In the genomic region with DNA sequence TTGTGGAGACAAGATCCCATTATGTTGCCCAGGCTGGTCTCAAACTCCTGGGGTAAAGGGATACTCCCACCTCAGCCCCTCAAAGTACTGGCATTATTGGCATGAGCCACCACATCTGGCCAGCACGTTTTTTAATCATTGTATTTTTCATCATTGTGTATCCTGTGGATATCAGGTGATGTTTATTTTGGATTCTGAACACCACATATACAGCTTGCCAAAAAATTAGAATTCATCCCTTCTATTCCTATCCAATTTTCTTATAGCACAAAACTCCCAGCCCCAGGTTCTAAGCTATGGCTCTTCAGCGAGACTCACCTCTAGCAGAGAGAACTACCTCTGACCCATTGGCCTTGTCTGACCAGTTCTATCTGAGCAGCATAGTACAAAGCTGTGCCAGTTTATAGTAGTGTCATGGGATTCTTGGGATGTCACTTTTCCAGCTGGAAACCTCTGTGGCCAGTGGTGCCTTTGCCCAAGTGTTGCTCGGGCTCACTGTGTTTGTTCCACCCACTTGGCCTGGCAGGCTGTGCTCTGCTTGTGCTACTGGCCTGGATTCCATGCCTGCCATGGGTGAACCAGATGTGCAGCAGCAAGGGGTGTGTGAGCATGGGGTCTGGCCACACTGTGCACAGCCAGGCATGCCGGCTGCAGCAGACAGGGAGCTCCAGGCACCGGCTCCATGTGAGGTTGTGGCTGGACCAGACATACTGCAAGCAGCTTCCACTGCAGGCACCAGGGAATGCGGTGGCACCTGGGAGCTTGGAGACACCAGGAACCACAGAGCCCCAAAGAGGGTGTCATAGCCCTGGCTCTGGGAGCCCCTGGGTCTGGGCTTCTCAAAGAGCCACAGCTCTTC, we compare ENCODE assay signal across 20 cellular contexts. TPM values are rescaled to one million over a fixed set of nuclear protein-coding genes. Genes with fewer than 3 reads are reported as not detected.
DNase-seq lines count a peak whose midpoint lies in the region; ATAC-seq and TF ChIP-seq lines count a peak whose summit lies in the region.
"Had no signal": no experiment of that assay in that cellular context is flagged by ENCODE, and none has a peak within 500 bp of the region (broad histone marks: within the 10 kb centered on the region; RNA-seq: fewer than 3 reads in every experiment).

No MANE protein-coding gene starts in this region.

- DNase-seq in Right ventricle myocardium superior (no peak), right atrium auricular region (ENCODE audit: low spot score) (no peak), RWPE2 (ENCODE audit: low spot score) (no peak), fibroblast of the aortic adventitia (ENCODE audit: low read depth) (peak; percentile 47), sciatic nerve (ENCODE audit: low spot score) (no peak), lower lobe of right lung (no peak)
- DNase-seq: Caco-2, DMS53, MG63, NCI-H1105, NCI-H187, NCI-H510A, NCI-H82, SJCRH30 had no signal

- TF ChIP-seq CTCF in right atrium auricular region (IDR thresholded peaks at IDR 0.05) (no peak), RWPE2 (IDR thresholded peaks at IDR 0.05; ENCODE audit: poor library complexity, severe bottlenecking) (no peak), fibroblast of the aortic adventitia (IDR thresholded peaks at IDR 0.05; ENCODE audit: insufficient read depth, low read length) (no peak), lower lobe of right lung (IDR thresholded peaks at IDR 0.05) (no peak)

- intact Hi-C loops in Right ventricle myocardium superior (cut with DNase I) (loop anchor here (10.0 kb wide), 1 partner anchor 47 kb away; a partner anchor contains a TSS), sciatic nerve (cut with DNase I) (no loop called here), lower lobe of right lung (cut with DNase I) (no loop called here)

- H3K27me3 ChIP-seq in right atrium auricular region (no peaks in the 10 kb centered on the region), RWPE2 (ENCODE audit: insufficient read depth, poor library complexity, severe bottlenecking) (no peaks in the 10 kb centered on the region), lower lobe of right lung (ENCODE audit: low read depth) (no peaks in the 10 kb centered on the region)
- H3K27me3 ChIP-seq: MG63, SJCRH30 had no signal

- no peaks in the 10 kb centered on the region for H3K36me3 ChIP-seq in right atrium auricular region
- peaks cover 2% of the 10 kb centered on the region; the same call in 1 of the 2 replicates for H3K36me3 ChIP-seq in RWPE2 (ENCODE audit: low read depth)
- H3K36me3 ChIP-seq in lower lobe of right lung: peaks cover under 1% of the 10 kb centered on the region
- H3K36me3 ChIP-seq: SJCRH30 had no signal

- H3K9me3 ChIP-seq in right atrium auricular region: no peaks in the 10 kb centered on the region
- no peaks in the 10 kb centered on the region for H3K9me3 ChIP-seq in RWPE2 (ENCODE audit: severe bottlenecking)
- H3K9me3 ChIP-seq in lower lobe of right lung: no peaks in the 10 kb centered on the region
- H3K9me3 ChIP-seq: Caco-2, MG63, SJCRH30 had no signal

- no peaks in the 10 kb centered on the region for H3K4me1 ChIP-seq in right atrium auricular region
- H3K4me1 ChIP-seq in RWPE2 (ENCODE audit: insufficient read depth, poor library complexity, severe bottlenecking): no peaks in the 10 kb centered on the region
- H3K4me1 ChIP-seq in lower lobe of right lung: no peaks in the 10 kb centered on the region
- H3K4me1 ChIP-seq: Caco-2, SJCRH30 had no signal

- H3K4me3 ChIP-seq in right atrium auricular region (no peak overlapping the region), RWPE2 (ENCODE audit: severe bottlenecking) (no peak overlapping the region), fibroblast of the aortic adventitia (ENCODE audit: low read depth, low read length) (no peak overlapping the region), lower lobe of right lung (no peak overlapping the region)
- H3K4me3 ChIP-seq: MG63, SJCRH30 had no signal

- H3K27ac ChIP-seq in right atrium auricular region (no peak overlapping the region), RWPE2 (ENCODE audit: poor library complexity, severe bottlenecking) (no peak overlapping the region), lower lobe of right lung (no peak overlapping the region)
- H3K27ac ChIP-seq: KMS-11, SJCRH30 had no signal

- peak; percentile 70 for ATAC-seq in Right ventricle myocardium superior (ENCODE audit: poor library complexity)
- ATAC-seq in RWPE2 (ENCODE audit: low read depth): 0 out of 3 replicates have a peak, but pooled peaks have one; percentile 22
- ATAC-seq in sciatic nerve: peak; percentile 53
- ATAC-seq in GM21367 (IDR thresholded peaks at IDR 0.05; ENCODE audit: unreplicated experiment): no peak
- no peak for ATAC-seq in GM21619 (IDR thresholded peaks at IDR 0.05; ENCODE audit: unreplicated experiment)
- no peak for ATAC-seq in lower lobe of right lung

RNA-seq across cellular contexts. Expression of a gene that starts 37.2 kb away (rescaled TPM):
- total RNA-seq in Right ventricle myocardium superior (2.7 TPM), right atrium auricular region (1 to 10 TPM; 2.1 to 3.0 TPM), fibroblast of the aortic adventitia (ENCODE audit: low replicate concordance) (1.6 and 15.9 TPM in 2 replicates), sciatic nerve (4.4 TPM), lower lobe of right lung (10.6 TPM)

RNA-seq across cellular contexts. Expression of a gene that starts 42.4 kb away (rescaled TPM):
- not detected for total RNA-seq in Right ventricle myocardium superior
- total RNA-seq in right atrium auricular region: not detected
- not detected in 2 replicates for total RNA-seq in fibroblast of the aortic adventitia (ENCODE audit: low replicate concordance)
- total RNA-seq in sciatic nerve: not detected
- not detected for total RNA-seq in lower lobe of right lung
- total RNA-seq: A673, Caco-2, G401, H1, SJCRH30 had no signal

RNA-seq across cellular contexts. Expression of a gene that starts 49.4 kb away (rescaled TPM):
- total RNA-seq in Right ventricle myocardium superior (not detected), right atrium auricular region (not detected), fibroblast of the aortic adventitia (ENCODE audit: low replicate concordance) (not detected in 2 replicates), sciatic nerve (not detected), lower lobe of right lung (not detected)
- total RNA-seq: A673, G401, H1, SJCRH30 had no signal

RNA-seq across cellular contexts. Expression of a gene that starts 52.1 kb away (rescaled TPM):
- total RNA-seq in Right ventricle myocardium superior (28.3 TPM), right atrium auricular region (10 to 100 TPM; 28.3 to 41.0 TPM), fibroblast of the aortic adventitia (ENCODE audit: low replicate concordance) (268 and 280 TPM in 2 replicates), sciatic nerve (195 TPM), lower lobe of right lung (213 TPM)

RNA-seq across cellular contexts. Expression of a gene that starts 56.4 kb away (rescaled TPM):
- 2.9 TPM for total RNA-seq in Right ventricle myocardium superior
- total RNA-seq in right atrium auricular region: 1 to 10 TPM; 1.7 to 2.7 TPM
- total RNA-seq in fibroblast of the aortic adventitia (ENCODE audit: low replicate concordance): 2.3 and 3.0 TPM in 2 replicates
- total RNA-seq in sciatic nerve: 2.9 TPM
- total RNA-seq in lower lobe of right lung: 3.1 TPM

Comparison
In these comparisons a context has a peak if more than half of its experiments do, and no peak if none do; other contexts are left out.
1. ATAC-seq: peak in Right ventricle myocardium superior (single experiment), RWPE2 (single experiment) and sciatic nerve (single experiment); none in GM21367 (single experiment), GM21619 (single experiment) and lower lobe of right lung (0 of 2).